In the genomic region with DNA sequence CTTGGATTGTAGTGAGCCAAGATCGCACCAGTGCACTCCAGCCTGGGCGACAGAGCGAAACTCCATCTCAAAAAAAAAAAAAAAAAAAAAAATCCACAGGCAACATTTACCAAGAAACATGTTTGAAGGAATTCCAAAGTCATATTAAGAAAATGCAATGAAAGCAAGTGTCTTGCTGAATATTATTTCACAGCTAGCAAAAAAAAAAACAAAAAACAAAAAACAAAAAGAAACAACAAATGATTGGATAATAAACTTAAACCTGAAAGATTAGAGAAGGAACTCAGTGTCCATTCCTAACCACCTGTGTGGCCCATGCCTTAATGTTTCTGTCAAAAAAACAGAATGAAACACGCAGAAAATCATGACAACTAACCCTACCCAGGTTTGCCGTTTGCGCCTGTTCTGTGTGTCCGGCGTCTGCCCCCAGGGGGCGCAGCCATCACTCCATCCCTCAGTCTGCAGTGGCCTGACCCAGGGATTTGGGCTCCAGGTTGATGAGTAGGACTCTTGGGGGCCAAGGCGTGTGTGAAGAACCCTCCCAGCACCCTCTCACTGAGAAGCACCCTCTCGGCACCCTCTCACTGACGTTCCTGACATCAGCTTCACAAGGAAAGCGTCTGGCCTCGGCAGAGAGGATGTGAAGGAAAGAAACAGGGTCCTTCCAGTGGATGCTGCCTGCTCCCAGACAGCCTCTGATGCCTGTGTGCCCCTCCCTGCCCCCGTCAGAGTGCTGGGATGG, we compare ENCODE assay signal across 8 cellular contexts. TPM values are rescaled to one million over a fixed set of nuclear protein-coding genes. Genes with fewer than 3 reads are reported as not detected.
DNase-seq lines count a peak whose midpoint lies in the region; ATAC-seq, FAIRE-seq and TF ChIP-seq lines count a peak whose summit lies in the region.

No MANE protein-coding gene starts in this region.

- H3K27me3 Mint-ChIP-seq in activated CD8-positive, alpha-beta T cell treated with anti-CD3 and anti-CD28 coated beads, Interleukin-2, amount 10 ng/mL, durations not matched to agents 7 days and 5 days (ENCODE audit: low read depth) = no peaks in the 10 kb centered on the region
- H3K27me3 Mint-ChIP-seq in effector memory CD8-positive, alpha-beta T cell = no peaks in the 10 kb centered on the region
- no peaks in the 10 kb centered on the region for H3K27me3 Mint-ChIP-seq in natural killer cell (ENCODE audit: low read depth in 2 of 2)

- H3K27ac ChIP-seq in A549 = peak overlapping the region; percentile 28 to 71; a peak in 4 of 6 replicates
- no peak overlapping the region for H3K27ac ChIP-seq in suprapubic skin

- no peaks in the 10 kb centered on the region for H3K36me3 ChIP-seq in suprapubic skin

- H3K4me2 ChIP-seq in A549 = no peak overlapping the region

- POLR2A ChIA-PET in A549 (lab: Yijun Ruan, JAX) = interaction anchor here (0.8 kb wide), 1 partner anchor 91 kb away, joined by 4 read pairs; the partner anchor contains the start of gene UBE2G2
- POLR2A ChIA-PET in activated CD8-positive, alpha-beta T cell treated with anti-CD3 and anti-CD28 coated beads, Interleukin-2, amount 10 ng/mL, durations not matched to agents 7 days and 5 days (lab: Charles Lee) = interaction anchor here (0.9 to 1.7 kb wide), 2 partner anchors 17 to 19 kb away, joined by 3 to 7 read pairs; partner anchors contain the start of gene PTTG1IP

- H3K4me1 ChIP-seq in A549 (no peaks in the 10 kb centered on the region), suprapubic skin (peaks cover 21% of the 10 kb centered on the region)

- no peak for TF ChIP-seq POLR2A in A549 (IDR thresholded peaks at IDR 0.05; ENCODE audit: low read length)
- TF ChIP-seq POLR2A in suprapubic skin (IDR thresholded peaks at IDR 0.05) = no peak

- peaks cover 15% of the 10 kb centered on the region for H3K27me3 ChIP-seq in suprapubic skin

- intact Hi-C loops in natural killer cell (cut with micrococcal nuclease) = loop anchor here (1.0 to 5.0 kb wide), 3 partner anchors 20 to 235 kb away; no protein-coding TSS in a partner anchor

- TF ChIP-seq CTCF in A549 (IDR thresholded peaks at IDR 0.05) = peak; percentile 68
- peak; percentile 86 for TF ChIP-seq CTCF in natural killer cell (IDR thresholded peaks at IDR 0.05)
- peak; percentile 49 to 82 for TF ChIP-seq CTCF in suprapubic skin (IDR thresholded peaks at IDR 0.05)

- peak overlapping the region; percentile 71 for H3K27ac Mint-ChIP-seq in activated CD8-positive, alpha-beta T cell treated with anti-CD3 and anti-CD28 coated beads, Interleukin-2, amount 10 ng/mL, durations not matched to agents 7 days and 5 days
- peak overlapping the region in 1 of 2 donors; percentile 2 for H3K27ac Mint-ChIP-seq in effector memory CD8-positive, alpha-beta T cell
- peak overlapping the region; percentile 58 to 76 for H3K27ac Mint-ChIP-seq in natural killer cell

- H3K4me3 Mint-ChIP-seq in activated CD8-positive, alpha-beta T cell treated with anti-CD3 and anti-CD28 coated beads, Interleukin-2, amount 10 ng/mL, durations not matched to agents 7 days and 5 days = no peak overlapping the region
- H3K4me3 Mint-ChIP-seq in effector memory CD8-positive, alpha-beta T cell = no peak overlapping the region
- H3K4me3 Mint-ChIP-seq in natural killer cell = no peak overlapping the region

- FAIRE-seq in A549 (lab: Jason Lieb, UNC) (no peak), GM18507 (lab: Jason Lieb, UNC) (peak; percentile 89)

- TF ChIP-seq EP300 in A549 (IDR thresholded peaks at IDR 0.05) (no peak), suprapubic skin (IDR thresholded peaks at IDR 0.05) (no peak)

- 28% methylated on average over 13 of the region's 15 CpGs for WGBS in A549 (ENCODE audit: missing lambda C conversion rate)
- WGBS in suprapubic skin = 45% methylated on average over 15 of the region's 15 CpGs

- no peaks in the 10 kb centered on the region for H3K9me3 Mint-ChIP-seq in activated CD8-positive, alpha-beta T cell treated with anti-CD3 and anti-CD28 coated beads, Interleukin-2, amount 10 ng/mL, durations not matched to agents 7 days and 5 days (ENCODE audit: insufficient read depth)
- no peaks in the 10 kb centered on the region for H3K9me3 Mint-ChIP-seq in effector memory CD8-positive, alpha-beta T cell
- no peaks in the 10 kb centered on the region for H3K9me3 Mint-ChIP-seq in natural killer cell

- peaks cover 11% of the 10 kb centered on the region for H3K4me1 Mint-ChIP-seq in activated CD8-positive, alpha-beta T cell treated with anti-CD3 and anti-CD28 coated beads, Interleukin-2, amount 10 ng/mL, durations not matched to agents 7 days and 5 days (ENCODE audit: low read depth)
- H3K4me1 Mint-ChIP-seq in effector memory CD8-positive, alpha-beta T cell (ENCODE audit: low read depth in 2 of 2) = peaks cover 11 to 16% of the 10 kb centered on the region in 2 donors
- H3K4me1 Mint-ChIP-seq in natural killer cell = peaks cover 17 to 22% of the 10 kb centered on the region in 2 donors

- TF ChIP-seq RAD21 in A549 (conservative IDR thresholded peaks at IDR 0.05 in 1 of 2, IDR thresholded peaks at IDR 0.05 in 1 of 2) = peak; percentile 58 to 60

- DNase-seq in A549 (ENCODE audit: low read depth in 1 of 2, low spot score in 1 of 2) (no peak), GM18507 (ENCODE audit: extremely low spot score, insufficient read length, low read depth) (peak; percentile 54), NCI-H2029 treated with DMSO at 0.1 percent for 48 hours (lab: John Stamatoyannopoulos, UW) (peak; percentile 12), natural killer cell (peak; percentile 77), suprapubic skin (ENCODE audit: low spot score in 2 of 2) (no peak)
- peak; percentile 86 for DNase-seq in activated CD8-positive, alpha-beta T cell treated with anti-CD3 and anti-CD28 coated beads, Interleukin-2, amount 10 ng/mL, durations not matched to agents 7 days and 5 days
- peak; percentile 76 to 78 (median 78) for DNase-seq in effector memory CD8-positive, alpha-beta T cell

- H3K4me3 ChIP-seq in A549 (no peak overlapping the region), suprapubic skin (no peak overlapping the region)

- H3K36me3 Mint-ChIP-seq in activated CD8-positive, alpha-beta T cell treated with anti-CD3 and anti-CD28 coated beads, Interleukin-2, amount 10 ng/mL, durations not matched to agents 7 days and 5 days (ENCODE audit: low read depth) = peaks cover 54% of the 10 kb centered on the region
- H3K36me3 Mint-ChIP-seq in effector memory CD8-positive, alpha-beta T cell (ENCODE audit: insufficient read depth) = peaks cover 72% of the 10 kb centered on the region
- no peaks in the 10 kb centered on the region for H3K36me3 Mint-ChIP-seq in natural killer cell

- CTCF ChIA-PET in A549 (lab: Yijun Ruan, JAX) = interaction anchor here (0.6 to 6.4 kb wide), 19 partner anchors 8 to 246 kb away, joined by 3 to 50 read pairs (median 4); no protein-coding TSS in a partner anchor
- CTCF ChIA-PET in activated CD8-positive, alpha-beta T cell treated with anti-CD3 and anti-CD28 coated beads, Interleukin-2, amount 10 ng/mL, durations not matched to agents 7 days and 5 days (lab: Charles Lee) = interaction anchor here (0.7 to 5.5 kb wide), 12 partner anchors 10 to 88 kb away, joined by 3 to 43 read pairs (median 6); partner anchors contain the start of genes PTTG1IP and SLX9

- H3K9me3 ChIP-seq in A549 (no peaks in the 10 kb centered on the region), suprapubic skin (no peaks in the 10 kb centered on the region)

- ATAC-seq in A549 (peak; percentile 75 to 90), natural killer cell (peak; percentile 79 to 92 (median 80)), GM21717 (IDR thresholded peaks at IDR 0.05; ENCODE audit: unreplicated experiment) (no peak)
- peak; percentile 86 for ATAC-seq in activated CD8-positive, alpha-beta T cell treated with anti-CD3 and anti-CD28 coated beads, Interleukin-2, amount 10 ng/mL, durations not matched to agents 7 days and 5 days
- ATAC-seq in effector memory CD8-positive, alpha-beta T cell (replicated peaks) = peak; percentile 91

TF ChIP-seq in A549, 52 proteins besides CTCF, POLR2A, EP300 and RAD21:
- no peak for TF ChIP-seq KDM5A (IDR thresholded peaks at IDR 0.05)
- no peak for TF ChIP-seq JUNB (IDR thresholded peaks at IDR 0.05)
- TF ChIP-seq RFX5 (IDR thresholded peaks at IDR 0.05) = no peak
- TF ChIP-seq SMC3 (IDR thresholded peaks at IDR 0.05) = peak; percentile 77

RNA-seq across cellular contexts. Expression of gene PTTG1IP, which starts 19.2 kb away (rescaled TPM):
- 97.6 and 99.4 TPM in 2 replicates for polyA plus RNA-seq in A549 (2011; rRNA removed)
- 49.3 and 65.6 TPM in 2 replicates for polyA plus RNA-seq in A549 (2012; cell fraction: cytosol; rRNA removed)
- 52.1 and 60.9 TPM in 2 replicates for polyA plus RNA-seq in A549 (2012; cell fraction: nucleus; rRNA removed)
- polyA plus RNA-seq in A549 (2017; fragmentation: RNase III; extraction: RNeasy Plus Mini Kit Qiagen cat#74134 plus additional on column Dnase treatment) = 93.2 to 103 TPM (median 98.7 TPM) in 3 replicates
- polyA minus RNA-seq in A549 (2011; rRNA and poly(A)+ RNA removed) = 51.4 and 52.1 TPM in 2 replicates
- 10 to 100 TPM; 54.9 to 55.2 TPM for total RNA-seq in activated CD8-positive, alpha-beta T cell treated with anti-CD3 and anti-CD28 coated beads, Interleukin-2, amount 10 ng/mL, durations not matched to agents 7 days and 5 days
- 100 to 1,000 TPM in 2 of 3 donors, 10 to 100 TPM in 1; 96.8 to 144 (median 126) TPM for total RNA-seq in natural killer cell
- total RNA-seq in suprapubic skin = 100 to 1,000 TPM; 114 to 172 (median 143) TPM

RNA-seq across cellular contexts. Expression of gene ITGB2, which starts 28.0 kb away (rescaled TPM):
- polyA plus RNA-seq in A549 (2011; rRNA removed) = 0.59 and 0.62 TPM in 2 replicates
- 0.27 and 0.32 TPM in 2 replicates for polyA plus RNA-seq in A549 (2012; cell fraction: cytosol; rRNA removed)
- 0.65 and 1.1 TPM in 2 replicates for polyA plus RNA-seq in A549 (2012; cell fraction: nucleus; rRNA removed)
- polyA plus RNA-seq in A549 (2017; fragmentation: RNase III; extraction: RNeasy Plus Mini Kit Qiagen cat#74134 plus additional on column Dnase treatment) = 0.34 to 0.54 TPM (median 0.46 TPM) in 3 replicates
- polyA minus RNA-seq in A549 (2011; rRNA and poly(A)+ RNA removed) = 0.29 and 1.1 TPM in 2 replicates
- 100 to 1,000 TPM; 503 to 530 TPM for total RNA-seq in activated CD8-positive, alpha-beta T cell treated with anti-CD3 and anti-CD28 coated beads, Interleukin-2, amount 10 ng/mL, durations not matched to agents 7 days and 5 days
- 1,000 to 10,000 TPM; 1,223 to 1,393 (median 1,250) TPM for total RNA-seq in natural killer cell
- 10 to 100 TPM; 11.2 to 18.8 (median 15.3) TPM for total RNA-seq in suprapubic skin

RNA-seq across cellular contexts. Expression of gene SLX9, which starts 47.1 kb away (rescaled TPM):
- 12.7 and 26.9 TPM in 2 replicates for polyA plus RNA-seq in A549 (2011; rRNA removed)
- 46.9 and 53.8 TPM in 2 replicates for polyA plus RNA-seq in A549 (2012; cell fraction: cytosol; rRNA removed)
- 34.0 and 36.1 TPM in 2 replicates for polyA plus RNA-seq in A549 (2012; cell fraction: nucleus; rRNA removed)
- polyA plus RNA-seq in A549 (2017; fragmentation: RNase III; extraction: RNeasy Plus Mini Kit Qiagen cat#74134 plus additional on column Dnase treatment) = 40.4 to 43.1 TPM (median 40.6 TPM) in 3 replicates
- polyA minus RNA-seq in A549 (2011; rRNA and poly(A)+ RNA removed) = 6.0 and 9.4 TPM in 2 replicates
- 10 to 100 TPM; 56.6 to 60.4 TPM for total RNA-seq in activated CD8-positive, alpha-beta T cell treated with anti-CD3 and anti-CD28 coated beads, Interleukin-2, amount 10 ng/mL, durations not matched to agents 7 days and 5 days
- 10 to 100 TPM; 12.8 to 22.9 (median 20.0) TPM for total RNA-seq in natural killer cell
- total RNA-seq in suprapubic skin = 10 to 100 TPM; 13.4 to 16.9 (median 14.4) TPM

Comparison
In these comparisons a context has a peak if more than half of its experiments do, and no peak if none do; other contexts are left out.
1. DNase-seq: peak in GM18507 (single experiment), NCI-H2029 treated with DMSO at 0.1 percent for 48 hours (single experiment), activated CD8-positive, alpha-beta T cell treated with anti-CD3 and anti-CD28 coated beads, Interleukin-2, amount 10 ng/mL, durations not matched to agents 7 days and 5 days (single experiment), effector memory CD8-positive, alpha-beta T cell (3 of 3) and natural killer cell (single experiment); none in A549 (0 of 2) and suprapubic skin (0 of 2).
2. RNA of gene ITGB2, which starts 28.0 kb away (total RNA-seq): 1,223 to 1,393 TPM in natural killer cell and 503 to 530 TPM in activated CD8-positive, alpha-beta T cell treated with anti-CD3 and anti-CD28 coated beads, Interleukin-2, amount 10 ng/mL, durations not matched to agents 7 days and 5 days; 11.2 to 18.8 TPM in suprapubic skin; every median in the first group is over 10 times any median in the second.
3. Peak in every context shown above with its lines, with median percentiles within 50 percentile points of each other: CTCF ChIP-seq.